Comparison of ENCODE assay signal across 13 cellular contexts in the genomic region with DNA sequence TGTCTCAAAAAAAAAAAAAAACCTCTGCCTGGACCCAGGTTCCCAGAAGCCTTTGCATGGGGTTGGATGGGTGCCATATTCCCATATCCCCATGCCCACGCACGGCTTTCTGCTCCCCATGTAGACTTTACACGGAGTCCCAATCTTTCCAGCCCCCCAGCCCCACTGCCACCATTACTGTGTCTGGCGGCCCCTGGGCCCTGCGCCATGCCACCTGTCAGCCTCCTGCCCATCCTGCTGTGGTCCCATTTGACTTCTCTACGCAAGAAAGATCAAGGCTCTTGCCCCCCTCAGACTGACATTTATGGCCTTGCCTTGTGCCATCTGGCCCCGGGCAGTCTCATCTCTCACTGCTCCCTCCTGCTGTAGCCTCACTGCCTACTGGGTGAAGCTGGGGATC. TPM values are rescaled to one million over a fixed set of nuclear protein-coding genes. Genes with fewer than 3 reads are reported as not detected.
DNase-seq lines count a peak whose midpoint lies in the region; ATAC-seq, FAIRE-seq and TF ChIP-seq lines count a peak whose summit lies in the region.
"Had no signal": no experiment of that assay in that cellular context is flagged by ENCODE, and none has a peak within 500 bp of the region (broad histone marks: within the 10 kb centered on the region; RNA-seq: fewer than 3 reads in every experiment).

No MANE protein-coding gene starts in this region.

- H3K4me1 Mint-ChIP-seq in T-cell = peaks cover 9 to 22% (median 18%) of the 10 kb centered on the region in 3 donors

- no peak for TF ChIP-seq EP300 in HepG2 (IDR thresholded peaks at IDR 0.05; ENCODE audit: low read depth in 2 of 2, low read length in 2 of 2)
- TF ChIP-seq EP300 in HepG2 (CRISPR knock-in tag; IDR thresholded peaks at IDR 0.05; ENCODE audit: borderline replicate concordance) = no peak
- TF ChIP-seq EP300 in upper lobe of left lung (IDR thresholded peaks at IDR 0.05) = no peak

- H3K27me3 ChIP-seq in cardiac muscle cell = no peaks in the 10 kb centered on the region
- H3K27me3 ChIP-seq in HepG2 (ENCODE audit: control insufficient read depth in 1 of 2, insufficient read depth in 2 of 2, low read length in 2 of 2) = no peaks in the 10 kb centered on the region
- no peaks in the 10 kb centered on the region for H3K27me3 ChIP-seq in upper lobe of left lung
- H3K27me3 ChIP-seq: vagina had no signal

- H3K4me1 ChIP-seq in cardiac muscle cell (ENCODE audit: low read depth) (peaks cover 5% of the 10 kb centered on the region), HepG2 (ENCODE audit: insufficient read depth, low read length) (peaks cover 4% of the 10 kb centered on the region; the same call in 1 of the 2 replicates), upper lobe of left lung (peaks cover 5 to 21% (median 16%) of the 10 kb centered on the region in 4 donors)
- H3K4me1 ChIP-seq: vagina had no signal

- H2AFZ ChIP-seq in HepG2 (ENCODE audit: low read length) = no peak overlapping the region

- POLR2A ChIA-PET in T-cell (lab: Charles Lee) = no interaction called here
- POLR2A ChIA-PET in HepG2 (lab: Yijun Ruan, JAX) = no interaction called here

- WGBS in HepG2 (ENCODE audit: low lambda C conversion rate) = 98% methylated on average over 7 of the region's 7 CpGs
- 87 to 91% methylated on average over 7 of the region's 7 CpGs for WGBS in upper lobe of left lung, 2 donors

- no peaks in the 10 kb centered on the region for H4K20me1 ChIP-seq in HepG2 (ENCODE audit: insufficient read depth, low read length)

- no peak for TF ChIP-seq RAD21 in HepG2 (CRISPR knock-in tag; IDR thresholded peaks at IDR 0.05)

- in situ Hi-C loops in HepG2 (cut with HindIII; ENCODE audit: extremely low pct_ligation_motif_present, low pct_unique_long_range_greater_than_20kb) = no loop called here
- in situ Hi-C loops in G401 (cut with HindIII; ENCODE audit: low sequenced_read_pairs) = no loop called here

- no TSS peak for BruUV-seq in HepG2 (replicated peaks; lab: Mats Ljungman, UMichigan)

- H3K9me3 ChIP-seq in cardiac muscle cell (ENCODE audit: low read depth) (no peaks in the 10 kb centered on the region), HepG2 (ENCODE audit: low read length) (no peaks in the 10 kb centered on the region), upper lobe of left lung (no peaks in the 10 kb centered on the region)
- H3K9me3 ChIP-seq: vagina had no signal

- H3K36me3 ChIP-seq in cardiac muscle cell (peaks cover 13% of the 10 kb centered on the region), HepG2 (replicated peaks in 1 of 2; ENCODE audit: control insufficient read depth in 1 of 2, insufficient read depth in 2 of 2, low read length in 2 of 2) (peaks cover 9 to 19% of the 10 kb centered on the region in 2 experiments; a peak in 4 of 5 replicates), upper lobe of left lung (peaks cover 6 to 41% (median 29%) of the 10 kb centered on the region in 4 donors)

- CTCF ChIA-PET in T-cell (lab: Charles Lee) (no interaction called here), HepG2 (lab: Yijun Ruan, JAX; ENCODE audit: low intra/inter-chr PET ratio, low total read pairs) (no interaction called here)

- FAIRE-seq in HepG2 (lab: Jason Lieb, UNC) = no peak

- H3K27me3 Mint-ChIP-seq in T-cell = no peaks in the 10 kb centered on the region
- H3K27me3 Mint-ChIP-seq: memory B cell had no signal

- H3K4me2 ChIP-seq in HepG2 (ENCODE audit: low read depth, low read length) = no peak overlapping the region

- no peak overlapping the region for H3K9ac ChIP-seq in HepG2 (ENCODE audit: insufficient read depth, low read depth, low read length)

- ATAC-seq in left cardiac atrium = no peak
- ATAC-seq in T-cell (replicated peaks in 1 of 4) = peak in 1 of 4 experiments; percentile 21
- ATAC-seq in HepG2 = no peak; the same call in 1 of the 3 replicates
- no peak for ATAC-seq in upper lobe of left lung (ENCODE audit: low FRiP score in 2 of 2)

- peaks cover 28% of the 10 kb centered on the region for H3K36me3 Mint-ChIP-seq in T-cell

- no peaks in the 10 kb centered on the region for H3K79me2 ChIP-seq in HepG2 (ENCODE audit: insufficient read depth, low read length)

- H3K4me3 ChIP-seq in cardiac muscle cell (no peak overlapping the region), HepG2 (replicated peaks in 1 of 3; ENCODE audit: insufficient read depth in 1 of 3, low read depth in 2 of 3, low read length in 3 of 3) (no peak overlapping the region), upper lobe of left lung (no peak overlapping the region)
- H3K4me3 ChIP-seq: vagina had no signal

- no peak for TF ChIP-seq CTCF in cardiac muscle cell (IDR thresholded peaks at IDR 0.05; ENCODE audit: low read depth, low read length)
- no peak for TF ChIP-seq CTCF in HepG2 (CRISPR knock-in tag; IDR thresholded peaks at IDR 0.05)
- TF ChIP-seq CTCF in upper lobe of left lung (IDR thresholded peaks at IDR 0.05) = no peak

- H3K4me3 Mint-ChIP-seq in T-cell = no peak overlapping the region
- H3K4me3 Mint-ChIP-seq: memory B cell had no signal

- no peaks in the 10 kb centered on the region for H3K9me3 Mint-ChIP-seq in T-cell
- H3K9me3 Mint-ChIP-seq: memory B cell had no signal

- TF ChIP-seq POLR2A in HepG2 (IDR thresholded peaks at IDR 0.05; ENCODE audit: insufficient read depth in 1 of 2, low read depth in 2 of 2, low read length in 2 of 2) (no peak), upper lobe of left lung (IDR thresholded peaks at IDR 0.05) (no peak)

- peak overlapping the region; percentile 46 to 66 for H3K27ac Mint-ChIP-seq in T-cell
- H3K27ac Mint-ChIP-seq: memory B cell had no signal

- DNase-seq in cardiac muscle cell (ENCODE audit: low read depth in 1 of 2, low spot score in 1 of 2) (no peak), left cardiac atrium (no peak), T-cell (no peak), HepG2 (ENCODE audit: low spot score) (no peak), upper lobe of left lung (no peak), occipital lobe (lab: John Stamatoyannopoulos, UW) (no peak), G401 (ENCODE audit: low spot score) (no peak)
- DNase-seq in stimulated activated CD8-positive, alpha-beta memory T cell treated with anti-CD3 and anti-CD28 coated beads, Interleukin-4, amount 100 ng/mL, for 48 hours = no peak
- DNase-seq: activated naive CD4-positive, alpha-beta T cell treated with anti-CD3 and anti-CD28 coated beads, Interleukin-2, amount 50 U/mL, for 16 hours; NCI-H2227 treated with DMSO at 0.1 percent for 48 hours; stimulated activated CD4-positive, alpha-beta T cell treated with anti-CD3 and anti-CD28 coated beads, Interleukin-4, amount 100 ng/mL, for 1 hour had no signal

- intact Hi-C loops in left cardiac atrium (cut with DNase I) (no loop called here), HepG2 (cut with micrococcal nuclease; ENCODE audit: unreplicated experiment) (no loop called here)

- peak overlapping the region; percentile 74 for H3K27ac ChIP-seq in cardiac muscle cell
- no peak overlapping the region for H3K27ac ChIP-seq in HepG2 (ENCODE audit: extremely low read length, insufficient read depth, low read length)
- peak overlapping the region in 3 of 4 donors; percentile 6 to 71 (median 68) for H3K27ac ChIP-seq in upper lobe of left lung
- H3K27ac ChIP-seq: vagina had no signal

RNA-seq across cellular contexts. Expression of a gene that starts 6.5 kb away (rescaled TPM):
- 174 and 175 TPM in 2 replicates for total RNA-seq in cardiac muscle cell
- polyA plus RNA-seq in cardiac muscle cell = 346 and 413 TPM in 2 replicates
- total RNA-seq in left cardiac atrium = 100 to 1,000 TPM; 593 to 626 TPM
- 10 to 100 TPM; 40.5 to 54.9 (median 50.4) TPM for total RNA-seq in T-cell
- 25.7 and 32.8 TPM in 2 replicates for total RNA-seq in HepG2 (2016; rRNA removed; fragmentation: Illumina TruSeq; extraction: Trizol)
- total RNA-seq in HepG2 (2016; cell fraction: cytosol; rRNA removed; fragmentation: Illumina TruSeq; extraction: Trizol; ENCODE audit: low read depth) = 12.5 and 17.4 TPM in 2 replicates
- total RNA-seq in HepG2 (2016; cell fraction: insoluble cytoplasmic fraction; rRNA removed; fragmentation: Illumina TruSeq; extraction: Trizol) = 27.8 and 33.7 TPM in 2 replicates
- 18.2 and 19.8 TPM in 2 replicates for total RNA-seq in HepG2 (2016; cell fraction: membrane; rRNA removed; fragmentation: Illumina TruSeq; extraction: Trizol)
- total RNA-seq in HepG2 (2016; cell fraction: nucleus; rRNA removed; fragmentation: Illumina TruSeq; extraction: Trizol) = 13.7 and 15.3 TPM in 2 replicates
- polyA plus RNA-seq in HepG2 (2011; rRNA removed) = 19.1 and 28.5 TPM in 2 replicates
- 29.9 and 38.0 TPM in 2 replicates for polyA plus RNA-seq in HepG2 (2011; cell fraction: cytosol; rRNA removed)
- 34.1 and 55.6 TPM in 2 replicates for polyA plus RNA-seq in HepG2 (2011; cell fraction: nucleus; rRNA removed)
- 17.5 and 23.3 TPM in 2 replicates for polyA plus RNA-seq in HepG2 (2012)
- polyA plus RNA-seq in HepG2 (2016; cell fraction: cytosol; fragmentation: Illumina TruSeq; extraction: Trizol; ENCODE audit: low read depth) = 28.9 and 48.9 TPM in 2 replicates
- polyA plus RNA-seq in HepG2 (2016; cell fraction: insoluble cytoplasmic fraction; fragmentation: Illumina TruSeq; extraction: Trizol; ENCODE audit: low read depth) = 44.7 and 50.7 TPM in 2 replicates
- 31.6 and 41.6 TPM in 2 replicates for polyA plus RNA-seq in HepG2 (2016; cell fraction: membrane; fragmentation: Illumina TruSeq; extraction: Trizol; ENCODE audit: low read depth)
- 39.2 and 40.7 TPM in 2 replicates for polyA plus RNA-seq in HepG2 (2016; cell fraction: nucleus; fragmentation: Illumina TruSeq; extraction: Trizol; ENCODE audit: insufficient read depth, low read depth)
- polyA minus RNA-seq in HepG2 (2011; rRNA and poly(A)+ RNA removed; ENCODE audit: low replicate concordance) = 3.6 and 45.8 TPM in 2 replicates
- polyA minus RNA-seq in HepG2 (2011; cell fraction: cytosol; rRNA and poly(A)+ RNA removed) = 3.8 and 5.4 TPM in 2 replicates
- polyA minus RNA-seq in HepG2 (2011; cell fraction: nucleus; rRNA and poly(A)+ RNA removed) = 1.7 and 4.1 TPM in 2 replicates
- total RNA-seq in upper lobe of left lung = 100 to 1,000 TPM; 106 to 239 (median 161) TPM
- 28.4 TPM for total RNA-seq in occipital lobe
- 46.4 and 62.6 TPM in 2 replicates for total RNA-seq in G401 (2014; rRNA removed; shearing (Covaris generic))

RNA-seq across cellular contexts. Expression of a gene that starts 15.4 kb away (rescaled TPM):
- total RNA-seq in cardiac muscle cell (49.4 and 73.4 TPM in 2 replicates), left cardiac atrium (10 to 100 TPM; 56.7 to 71.7 TPM), T-cell (100 to 1,000 TPM in 2 of 5 donors, 10 to 100 TPM in 3; 73.0 to 123 (median 86.3) TPM), HepG2 (2016; rRNA removed; fragmentation: Illumina TruSeq; extraction: Trizol) (16.7 and 18.5 TPM in 2 replicates), upper lobe of left lung (100 to 1,000 TPM in 1 of 6 donors, 10 to 100 TPM in 5; 67.3 to 117 (median 85.2) TPM), occipital lobe (31.8 TPM)
- polyA plus RNA-seq in cardiac muscle cell (53.0 and 85.2 TPM in 2 replicates), HepG2 (2011; rRNA removed) (65.4 and 103 TPM in 2 replicates)
- total RNA-seq in HepG2 (2016; cell fraction: cytosol; rRNA removed; fragmentation: Illumina TruSeq; extraction: Trizol; ENCODE audit: low read depth) = 13.5 and 13.9 TPM in 2 replicates
- 11.7 and 18.2 TPM in 2 replicates for total RNA-seq in HepG2 (2016; cell fraction: insoluble cytoplasmic fraction; rRNA removed; fragmentation: Illumina TruSeq; extraction: Trizol)
- total RNA-seq in HepG2 (2016; cell fraction: membrane; rRNA removed; fragmentation: Illumina TruSeq; extraction: Trizol) = 42.0 and 46.1 TPM in 2 replicates
- 13.4 and 15.1 TPM in 2 replicates for total RNA-seq in HepG2 (2016; cell fraction: nucleus; rRNA removed; fragmentation: Illumina TruSeq; extraction: Trizol)
- 63.0 and 69.3 TPM in 2 replicates for polyA plus RNA-seq in HepG2 (2011; cell fraction: cytosol; rRNA removed)
- polyA plus RNA-seq in HepG2 (2011; cell fraction: nucleus; rRNA removed) = 134 and 138 TPM in 2 replicates
- polyA plus RNA-seq in HepG2 (2012) = 36.1 and 53.0 TPM in 2 replicates
- 33.4 and 37.1 TPM in 2 replicates for polyA plus RNA-seq in HepG2 (2016; cell fraction: cytosol; fragmentation: Illumina TruSeq; extraction: Trizol; ENCODE audit: low read depth)
- polyA plus RNA-seq in HepG2 (2016; cell fraction: insoluble cytoplasmic fraction; fragmentation: Illumina TruSeq; extraction: Trizol; ENCODE audit: low read depth) = 18.0 and 19.3 TPM in 2 replicates
- 54.8 and 59.0 TPM in 2 replicates for polyA plus RNA-seq in HepG2 (2016; cell fraction: membrane; fragmentation: Illumina TruSeq; extraction: Trizol; ENCODE audit: low read depth)
- 32.9 and 35.5 TPM in 2 replicates for polyA plus RNA-seq in HepG2 (2016; cell fraction: nucleus; fragmentation: Illumina TruSeq; extraction: Trizol; ENCODE audit: insufficient read depth, low read depth)
- 41.6 and 91.9 TPM in 2 replicates for polyA minus RNA-seq in HepG2 (2011; rRNA and poly(A)+ RNA removed; ENCODE audit: low replicate concordance)
- 15.4 and 21.1 TPM in 2 replicates for polyA minus RNA-seq in HepG2 (2011; cell fraction: cytosol; rRNA and poly(A)+ RNA removed)
- polyA minus RNA-seq in HepG2 (2011; cell fraction: nucleus; rRNA and poly(A)+ RNA removed) = 22.4 and 22.6 TPM in 2 replicates
- total RNA-seq in G401 (2014; rRNA removed; shearing (Covaris generic)) = 44.8 and 73.0 TPM in 2 replicates

RNA-seq across cellular contexts. Expression of a gene that starts 29.5 kb away (rescaled TPM):
- total RNA-seq in cardiac muscle cell = 6.9 and 15.8 TPM in 2 replicates
- polyA plus RNA-seq in cardiac muscle cell = 12.6 and 35.4 TPM in 2 replicates
- total RNA-seq in left cardiac atrium = 100 to 1,000 TPM; 132 to 392 TPM
- total RNA-seq in T-cell = 10 to 100 TPM in 1 of 5 donors, 1 to 10 TPM in 4; 6.8 to 16.7 (median 8.8) TPM
- 0.02 TPM in 1 of 2 replicates, not detected in the other for total RNA-seq in HepG2 (2016; rRNA removed; fragmentation: Illumina TruSeq; extraction: Trizol)
- not detected in 2 replicates for total RNA-seq in HepG2 (2016; cell fraction: cytosol; rRNA removed; fragmentation: Illumina TruSeq; extraction: Trizol; ENCODE audit: low read depth)
- total RNA-seq in HepG2 (2016; cell fraction: insoluble cytoplasmic fraction; rRNA removed; fragmentation: Illumina TruSeq; extraction: Trizol) = 0.07 and 0.17 TPM in 2 replicates
- total RNA-seq in HepG2 (2016; cell fraction: membrane; rRNA removed; fragmentation: Illumina TruSeq; extraction: Trizol) = 0.07 and 0.22 TPM in 2 replicates
- 0.25 TPM in 1 of 2 replicates, not detected in the other for total RNA-seq in HepG2 (2016; cell fraction: nucleus; rRNA removed; fragmentation: Illumina TruSeq; extraction: Trizol)
- polyA plus RNA-seq in HepG2 (2011; rRNA removed) = 1.1 and 1.4 TPM in 2 replicates
- polyA plus RNA-seq in HepG2 (2011; cell fraction: cytosol; rRNA removed) = 0.82 and 1.1 TPM in 2 replicates
- polyA plus RNA-seq in HepG2 (2011; cell fraction: nucleus; rRNA removed) = 2.1 and 2.3 TPM in 2 replicates
- polyA plus RNA-seq in HepG2 (2012) = 1.4 and 1.5 TPM in 2 replicates
- not detected in 2 replicates for polyA plus RNA-seq in HepG2 (2016; cell fraction: cytosol; fragmentation: Illumina TruSeq; extraction: Trizol; ENCODE audit: low read depth)
- 0.08 TPM in 1 of 2 replicates, not detected in the other for polyA plus RNA-seq in HepG2 (2016; cell fraction: insoluble cytoplasmic fraction; fragmentation: Illumina TruSeq; extraction: Trizol; ENCODE audit: low read depth)
- polyA plus RNA-seq in HepG2 (2016; cell fraction: membrane; fragmentation: Illumina TruSeq; extraction: Trizol; ENCODE audit: low read depth) = 0.06 and 0.13 TPM in 2 replicates
- polyA plus RNA-seq in HepG2 (2016; cell fraction: nucleus; fragmentation: Illumina TruSeq; extraction: Trizol; ENCODE audit: insufficient read depth, low read depth) = 0.20 and 0.22 TPM in 2 replicates
- polyA minus RNA-seq in HepG2 (2011; rRNA and poly(A)+ RNA removed; ENCODE audit: low replicate concordance) = 1.2 and 26.5 TPM in 2 replicates
- 0.30 and 0.62 TPM in 2 replicates for polyA minus RNA-seq in HepG2 (2011; cell fraction: cytosol; rRNA and poly(A)+ RNA removed)
- 0.75 and 0.90 TPM in 2 replicates for polyA minus RNA-seq in HepG2 (2011; cell fraction: nucleus; rRNA and poly(A)+ RNA removed)
- 100 to 1,000 TPM in 4 of 6 donors, 10 to 100 TPM in 2; 45.7 to 378 (median 178) TPM for total RNA-seq in upper lobe of left lung
- total RNA-seq in occipital lobe = 0.16 TPM
- total RNA-seq in G401 (2014; rRNA removed; shearing (Covaris generic)) = 2.6 and 4.4 TPM in 2 replicates

RNA-seq across cellular contexts. Expression of a gene that starts 32.9 kb away (rescaled TPM):
- total RNA-seq in cardiac muscle cell (66.2 and 119 TPM in 2 replicates), left cardiac atrium (10 to 100 TPM; 35.8 to 49.9 TPM), T-cell (10 to 100 TPM; 24.9 to 40.7 (median 35.1) TPM), HepG2 (2016; rRNA removed; fragmentation: Illumina TruSeq; extraction: Trizol) (14.8 and 18.8 TPM in 2 replicates), upper lobe of left lung (100 to 1,000 TPM in 1 of 6 donors, 10 to 100 TPM in 5; 41.3 to 105 (median 56.2) TPM), occipital lobe (10.5 TPM)
- polyA plus RNA-seq in cardiac muscle cell (48.8 and 71.4 TPM in 2 replicates), HepG2 (2011; rRNA removed) (27.7 and 36.4 TPM in 2 replicates)
- total RNA-seq in HepG2 (2016; cell fraction: cytosol; rRNA removed; fragmentation: Illumina TruSeq; extraction: Trizol; ENCODE audit: low read depth) = 35.6 and 43.0 TPM in 2 replicates
- 13.0 and 19.7 TPM in 2 replicates for total RNA-seq in HepG2 (2016; cell fraction: insoluble cytoplasmic fraction; rRNA removed; fragmentation: Illumina TruSeq; extraction: Trizol)
- 47.7 and 65.6 TPM in 2 replicates for total RNA-seq in HepG2 (2016; cell fraction: membrane; rRNA removed; fragmentation: Illumina TruSeq; extraction: Trizol)
- total RNA-seq in HepG2 (2016; cell fraction: nucleus; rRNA removed; fragmentation: Illumina TruSeq; extraction: Trizol) = 12.8 and 17.5 TPM in 2 replicates
- 26.2 and 47.9 TPM in 2 replicates for polyA plus RNA-seq in HepG2 (2011; cell fraction: cytosol; rRNA removed)
- 41.2 and 43.3 TPM in 2 replicates for polyA plus RNA-seq in HepG2 (2011; cell fraction: nucleus; rRNA removed)
- polyA plus RNA-seq in HepG2 (2012) = 14.8 and 21.6 TPM in 2 replicates
- 55.5 and 75.3 TPM in 2 replicates for polyA plus RNA-seq in HepG2 (2016; cell fraction: cytosol; fragmentation: Illumina TruSeq; extraction: Trizol; ENCODE audit: low read depth)
- polyA plus RNA-seq in HepG2 (2016; cell fraction: insoluble cytoplasmic fraction; fragmentation: Illumina TruSeq; extraction: Trizol; ENCODE audit: low read depth) = 20.6 and 23.9 TPM in 2 replicates
- polyA plus RNA-seq in HepG2 (2016; cell fraction: membrane; fragmentation: Illumina TruSeq; extraction: Trizol; ENCODE audit: low read depth) = 69.4 and 78.8 TPM in 2 replicates
- polyA plus RNA-seq in HepG2 (2016; cell fraction: nucleus; fragmentation: Illumina TruSeq; extraction: Trizol; ENCODE audit: insufficient read depth, low read depth) = 25.2 and 32.3 TPM in 2 replicates
- polyA minus RNA-seq in HepG2 (2011; rRNA and poly(A)+ RNA removed; ENCODE audit: low replicate concordance) = 74.4 and 118 TPM in 2 replicates
- 40.0 and 42.1 TPM in 2 replicates for polyA minus RNA-seq in HepG2 (2011; cell fraction: cytosol; rRNA and poly(A)+ RNA removed)
- polyA minus RNA-seq in HepG2 (2011; cell fraction: nucleus; rRNA and poly(A)+ RNA removed) = 15.6 and 17.8 TPM in 2 replicates
- 31.9 and 32.8 TPM in 2 replicates for total RNA-seq in G401 (2014; rRNA removed; shearing (Covaris generic))

RNA-seq across cellular contexts. Expression of a gene that starts 46.6 kb away (rescaled TPM):
- total RNA-seq in cardiac muscle cell = 0.89 and 1.7 TPM in 2 replicates
- 3.4 and 3.5 TPM in 2 replicates for polyA plus RNA-seq in cardiac muscle cell
- under 1 TPM; 0.50 to 0.99 TPM for total RNA-seq in left cardiac atrium
- total RNA-seq in T-cell = 1 to 10 TPM in 4 of 5 donors, under 1 TPM in 1; 0.99 to 5.6 (median 2.6) TPM
- total RNA-seq in HepG2 (2016; rRNA removed; fragmentation: Illumina TruSeq; extraction: Trizol) = 0.20 TPM in 1 of 2 replicates, not detected in the other
- 0.51 TPM in 1 of 2 replicates, not detected in the other for total RNA-seq in HepG2 (2016; cell fraction: cytosol; rRNA removed; fragmentation: Illumina TruSeq; extraction: Trizol; ENCODE audit: low read depth)
- total RNA-seq in HepG2 (2016; cell fraction: insoluble cytoplasmic fraction; rRNA removed; fragmentation: Illumina TruSeq; extraction: Trizol) = 0.15 TPM in 1 of 2 replicates, not detected in the other
- total RNA-seq in HepG2 (2016; cell fraction: membrane; rRNA removed; fragmentation: Illumina TruSeq; extraction: Trizol) = not detected in 2 replicates
- total RNA-seq in HepG2 (2016; cell fraction: nucleus; rRNA removed; fragmentation: Illumina TruSeq; extraction: Trizol) = 0.56 TPM in 1 of 2 replicates, not detected in the other
- polyA plus RNA-seq in HepG2 (2011; rRNA removed) = 0.44 and 0.49 TPM in 2 replicates
- 0.17 and 0.32 TPM in 2 replicates for polyA plus RNA-seq in HepG2 (2011; cell fraction: cytosol; rRNA removed)
- polyA plus RNA-seq in HepG2 (2011; cell fraction: nucleus; rRNA removed) = 5.3 and 9.9 TPM in 2 replicates
- 0.32 and 0.67 TPM in 2 replicates for polyA plus RNA-seq in HepG2 (2012)
- 0.24 TPM in 1 of 2 replicates, not detected in the other for polyA plus RNA-seq in HepG2 (2016; cell fraction: cytosol; fragmentation: Illumina TruSeq; extraction: Trizol; ENCODE audit: low read depth)
- not detected in 2 replicates for polyA plus RNA-seq in HepG2 (2016; cell fraction: insoluble cytoplasmic fraction; fragmentation: Illumina TruSeq; extraction: Trizol; ENCODE audit: low read depth)
- polyA plus RNA-seq in HepG2 (2016; cell fraction: membrane; fragmentation: Illumina TruSeq; extraction: Trizol; ENCODE audit: low read depth) = not detected in 2 replicates
- polyA plus RNA-seq in HepG2 (2016; cell fraction: nucleus; fragmentation: Illumina TruSeq; extraction: Trizol; ENCODE audit: insufficient read depth, low read depth) = 1.1 TPM in 1 of 2 replicates, not detected in the other
- 0.72 and 1.4 TPM in 2 replicates for polyA minus RNA-seq in HepG2 (2011; rRNA and poly(A)+ RNA removed; ENCODE audit: low replicate concordance)
- polyA minus RNA-seq in HepG2 (2011; cell fraction: cytosol; rRNA and poly(A)+ RNA removed) = 0.88 TPM in 1 of 2 replicates, not detected in the other
- polyA minus RNA-seq in HepG2 (2011; cell fraction: nucleus; rRNA and poly(A)+ RNA removed) = 1.3 and 2.2 TPM in 2 replicates
- 10 to 100 TPM in 3 of 6 donors, 1 to 10 TPM in 3; 4.1 to 38.8 (median 10.0) TPM for total RNA-seq in upper lobe of left lung
- total RNA-seq in occipital lobe = 1.4 TPM
- total RNA-seq in G401 (2014; rRNA removed; shearing (Covaris generic)) = 0.68 and 23.4 TPM in 2 replicates
